Comparison of ENCODE assay signal across 1 cellular context in the genomic region with DNA sequence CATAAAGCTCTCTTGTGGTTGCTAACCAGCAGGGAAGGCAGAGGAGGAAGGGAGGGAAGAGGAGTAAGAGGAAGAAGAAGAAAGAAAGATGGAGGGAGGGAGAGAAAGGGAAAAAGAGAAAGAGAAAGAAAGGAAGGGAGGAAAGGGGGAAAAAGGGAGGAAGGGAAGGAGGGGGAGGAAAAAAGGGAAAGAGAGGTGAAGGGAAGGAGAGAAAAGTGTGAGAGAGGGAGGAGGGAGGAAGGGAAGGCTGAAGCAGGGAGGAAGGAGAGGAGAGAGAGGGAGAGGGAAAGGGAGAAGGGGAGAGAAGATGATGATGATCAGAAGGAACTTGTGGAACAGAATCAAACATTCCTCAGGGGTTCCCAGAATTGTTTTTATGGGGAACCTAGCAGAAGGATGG.
TF ChIP-seq lines count a peak whose summit lies in the region.

No MANE protein-coding gene starts in this region.

TF ChIP-seq in GM23338, 12 proteins besides CTCF, POLR2A, EP300 and RAD21 (continued from another document):
- TF ChIP-seq, protein P1, sequence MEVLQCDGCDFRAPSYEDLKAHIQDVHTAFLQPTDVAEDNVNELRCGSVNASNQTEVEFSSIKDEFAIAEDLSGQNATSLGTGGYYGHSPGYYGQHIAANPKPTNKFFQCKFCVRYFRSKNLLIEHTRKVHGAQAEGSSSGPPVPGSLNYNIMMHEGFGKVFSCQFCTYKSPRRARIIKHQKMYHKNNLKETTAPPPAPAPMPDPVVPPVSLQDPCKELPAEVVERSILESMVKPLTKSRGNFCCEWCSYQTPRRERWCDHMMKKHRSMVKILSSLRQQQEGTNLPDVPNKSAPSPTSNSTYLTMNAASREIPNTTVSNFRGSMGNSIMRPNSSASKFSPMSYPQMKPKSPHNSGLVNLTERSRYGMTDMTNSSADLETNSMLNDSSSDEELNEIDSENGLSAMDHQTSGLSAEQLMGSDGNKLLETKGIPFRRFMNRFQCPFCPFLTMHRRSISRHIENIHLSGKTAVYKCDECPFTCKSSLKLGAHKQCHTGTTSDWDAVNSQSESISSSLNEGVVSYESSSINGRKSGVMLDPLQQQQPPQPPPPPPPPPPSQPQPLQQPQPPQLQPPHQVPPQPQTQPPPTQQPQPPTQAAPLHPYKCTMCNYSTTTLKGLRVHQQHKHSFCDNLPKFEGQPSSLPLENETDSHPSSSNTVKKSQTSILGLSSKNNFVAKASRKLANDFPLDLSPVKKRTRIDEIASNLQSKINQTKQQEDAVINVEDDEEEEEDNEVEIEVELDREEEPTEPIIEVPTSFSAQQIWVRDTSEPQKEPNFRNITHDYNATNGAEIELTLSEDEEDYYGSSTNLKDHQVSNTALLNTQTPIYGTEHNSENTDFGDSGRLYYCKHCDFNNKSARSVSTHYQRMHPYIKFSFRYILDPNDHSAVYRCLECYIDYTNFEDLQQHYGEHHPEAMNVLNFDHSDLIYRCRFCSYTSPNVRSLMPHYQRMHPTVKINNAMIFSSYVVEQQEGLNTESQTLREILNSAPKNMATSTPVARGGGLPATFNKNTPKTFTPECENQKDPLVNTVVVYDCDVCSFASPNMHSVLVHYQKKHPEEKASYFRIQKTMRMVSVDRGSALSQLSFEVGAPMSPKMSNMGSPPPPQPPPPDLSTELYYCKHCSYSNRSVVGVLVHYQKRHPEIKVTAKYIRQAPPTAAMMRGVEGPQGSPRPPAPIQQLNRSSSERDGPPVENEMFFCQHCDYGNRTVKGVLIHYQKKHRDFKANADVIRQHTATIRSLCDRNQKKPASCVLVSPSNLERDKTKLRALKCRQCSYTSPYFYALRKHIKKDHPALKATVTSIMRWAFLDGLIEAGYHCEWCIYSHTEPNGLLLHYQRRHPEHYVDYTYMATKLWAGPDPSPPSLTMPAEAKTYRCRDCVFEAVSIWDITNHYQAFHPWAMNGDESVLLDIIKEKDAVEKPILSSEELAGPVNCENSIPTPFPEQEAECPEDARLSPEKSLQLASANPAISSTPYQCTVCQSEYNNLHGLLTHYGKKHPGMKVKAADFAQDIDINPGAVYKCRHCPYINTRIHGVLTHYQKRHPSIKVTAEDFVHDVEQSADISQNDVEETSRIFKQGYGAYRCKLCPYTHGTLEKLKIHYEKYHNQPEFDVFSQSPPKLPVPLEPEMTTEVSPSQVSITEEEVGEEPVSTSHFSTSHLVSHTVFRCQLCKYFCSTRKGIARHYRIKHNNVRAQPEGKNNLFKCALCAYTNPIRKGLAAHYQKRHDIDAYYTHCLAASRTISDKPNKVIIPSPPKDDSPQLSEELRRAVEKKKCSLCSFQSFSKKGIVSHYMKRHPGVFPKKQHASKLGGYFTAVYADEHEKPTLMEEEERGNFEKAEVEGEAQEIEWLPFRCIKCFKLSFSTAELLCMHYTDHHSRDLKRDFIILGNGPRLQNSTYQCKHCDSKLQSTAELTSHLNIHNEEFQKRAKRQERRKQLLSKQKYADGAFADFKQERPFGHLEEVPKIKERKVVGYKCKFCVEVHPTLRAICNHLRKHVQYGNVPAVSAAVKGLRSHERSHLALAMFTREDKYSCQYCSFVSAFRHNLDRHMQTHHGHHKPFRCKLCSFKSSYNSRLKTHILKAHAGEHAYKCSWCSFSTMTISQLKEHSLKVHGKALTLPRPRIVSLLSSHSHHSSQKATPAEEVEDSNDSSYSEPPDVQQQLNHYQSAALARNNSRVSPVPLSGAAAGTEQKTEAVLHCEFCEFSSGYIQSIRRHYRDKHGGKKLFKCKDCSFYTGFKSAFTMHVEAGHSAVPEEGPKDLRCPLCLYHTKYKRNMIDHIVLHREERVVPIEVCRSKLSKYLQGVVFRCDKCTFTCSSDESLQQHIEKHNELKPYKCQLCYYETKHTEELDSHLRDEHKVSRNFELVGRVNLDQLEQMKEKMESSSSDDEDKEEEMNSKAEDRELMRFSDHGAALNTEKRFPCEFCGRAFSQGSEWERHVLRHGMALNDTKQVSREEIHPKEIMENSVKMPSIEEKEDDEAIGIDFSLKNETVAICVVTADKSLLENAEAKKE (CRISPR knock-in tag; IDR thresholded peaks at IDR 0.05) = no peak
- TF ChIP-seq JUNB (IDR thresholded peaks at IDR 0.05; ENCODE audit: unreplicated experiment) = no peak
